19 cellular contexts compared by ENCODE assay signal in genomic region chr11:94305146-94305545, GRCh38. TPM values are rescaled to one million over a fixed set of nuclear protein-coding genes. Genes with fewer than 3 reads are reported as not detected.
DNase-seq lines count a peak whose midpoint lies in the region; ATAC-seq and TF ChIP-seq lines count a peak whose summit lies in the region.
"Had no signal": no experiment of that assay in that cellular context is flagged by ENCODE, and none has a peak within 500 bp of the region (broad histone marks: within the 10 kb centered on the region; RNA-seq: fewer than 3 reads in every experiment).

No MANE protein-coding gene starts in this region.

- DNase-seq in GM04503 (ENCODE audit: low read depth) (peak; percentile 9), PC-3 (peak; percentile 40), fibroblast of mammary gland (ENCODE audit: low read depth) (peak; percentile 37), trophoblast cell (peak; percentile 45 to 52), cerebellar nuclear complex (lab: John Stamatoyannopoulos, UW) (no peak), NCI-H1092 (lab: John Stamatoyannopoulos, UW) (no peak)
- DNase-seq: activated CD8-positive, alpha-beta T cell treated with anti-CD3 and anti-CD28 coated beads for 36 hours; activated naive CD8-positive, alpha-beta T cell treated with anti-CD3 and anti-CD28 coated beads, Interleukin-2, amount 50 U/mL, for 24 hours; retina; stimulated activated CD4-positive, alpha-beta T cell treated with anti-CD3 and anti-CD28 coated beads, Interleukin-2, amount 100 ng/mL, for 24 hours; stimulated activated CD8-positive, alpha-beta memory T cell treated with anti-CD3 and anti-CD28 coated beads, Interleukin-4, amount 100 ng/mL, for 48 hours had no signal

- H4K8ac ChIP-seq in trophoblast cell (ENCODE audit: low read depth, low read length), result no peak overlapping the region

- no peaks in the 10 kb centered on the region for H3K79me1 ChIP-seq in trophoblast cell (ENCODE audit: low read length)

- H4K12ac ChIP-seq in trophoblast cell (ENCODE audit: low read depth, low read length), result no peak overlapping the region

- no peak overlapping the region for H2BK12ac ChIP-seq in trophoblast cell (ENCODE audit: low read length)

- H2AK5ac ChIP-seq in trophoblast cell (ENCODE audit: low read length), result no peak overlapping the region

- POLR2A ChIA-PET in PC-3 (lab: Charles Lee; ENCODE audit: unreplicated experiment), result no interaction called here

- H4K91ac ChIP-seq in trophoblast cell (ENCODE audit: low read depth, low read length), result peak overlapping the region; percentile 41

- H3K9ac ChIP-seq in PC-3 (ENCODE audit: low read length), result no peak overlapping the region
- H3K9ac ChIP-seq in trophoblast cell (ENCODE audit: low read length), result no peak overlapping the region
- H3K9ac ChIP-seq: BLaER1 had no signal

- no CpG with 5 or more reads among the region's 1 CpG for WGBS in trophoblast cell (ENCODE audit: extremely low coverage, insufficient coverage, insufficient read length)

- no peak overlapping the region for H3K27ac ChIP-seq in PC-3 (ENCODE audit: low read length)
- no peak overlapping the region for H3K27ac ChIP-seq in trophoblast cell (ENCODE audit: low read depth, low read length)
- H3K27ac ChIP-seq: BLaER1, SK-N-MC had no signal

- ATAC-seq in PC-3 (peak; percentile 35; the same call in 1 of the 2 replicates), HG03342 (IDR thresholded peaks at IDR 0.05; ENCODE audit: unreplicated experiment) (no peak), HG03196 (IDR thresholded peaks at IDR 0.05; ENCODE audit: unreplicated experiment) (no peak)
- ATAC-seq: activated CD8-positive, alpha-beta T cell treated with anti-CD3 and anti-CD28 coated beads for 36 hours; activated naive CD8-positive, alpha-beta T cell treated with anti-CD3 and anti-CD28 coated beads, Interleukin-2, amount 50 U/mL, for 24 hours had no signal

- no peak overlapping the region for H3K14ac ChIP-seq in trophoblast cell (ENCODE audit: low read length)

- H2BK120ac ChIP-seq in trophoblast cell (ENCODE audit: insufficient read depth, low read length, poor library complexity), result no peak overlapping the region

- no peak overlapping the region for H3K4ac ChIP-seq in trophoblast cell (ENCODE audit: low read depth, low read length)

- H3K36me3 ChIP-seq in PC-3 (ENCODE audit: low read depth, low read length) (no peaks in the 10 kb centered on the region), trophoblast cell (ENCODE audit: control insufficient read depth in 1 of 2, insufficient read depth in 2 of 2, low read length in 2 of 2) (no peaks in the 10 kb centered on the region)
- H3K36me3 ChIP-seq: BLaER1 had no signal

- no peaks in the 10 kb centered on the region for H3K9me2 ChIP-seq in PC-3 (replicated peaks; ENCODE audit: low read length)

- H3K4me3 ChIP-seq in PC-3 (ENCODE audit: low read length) (no peak overlapping the region), fibroblast of mammary gland (ENCODE audit: control insufficient read depth, low read depth, low read length) (no peak overlapping the region), trophoblast cell (ENCODE audit: low read depth, low read length) (no peak overlapping the region)
- H3K4me3 ChIP-seq: BLaER1, SK-N-MC had no signal

- no peaks in the 10 kb centered on the region for H3F3A ChIP-seq in PC-3 (ENCODE audit: low read length, unreplicated experiment)

- H4K20me1 ChIP-seq in PC-3 (ENCODE audit: low read length), result no peaks in the 10 kb centered on the region
- H4K20me1 ChIP-seq: BLaER1 had no signal

- H3K9me3 ChIP-seq in PC-3 (ENCODE audit: low read length) (no peaks in the 10 kb centered on the region), trophoblast cell (ENCODE audit: insufficient read depth, low read depth, low read length) (peaks cover 3% of the 10 kb centered on the region)
- H3K9me3 ChIP-seq: BLaER1 had no signal

- peaks cover 16% of the 10 kb centered on the region; the same call in 1 of the 2 replicates for H3K27me3 ChIP-seq in PC-3 (ENCODE audit: low read length)
- H3K27me3 ChIP-seq in trophoblast cell (ENCODE audit: insufficient read depth, low read length), result no peaks in the 10 kb centered on the region
- H3K27me3 ChIP-seq: BLaER1 had no signal

- no peak for TF ChIP-seq CTCF in PC-3 (conservative IDR thresholded peaks at IDR 0.05; ENCODE audit: low read depth, low read length)
- no peak for TF ChIP-seq CTCF in fibroblast of mammary gland (conservative IDR thresholded peaks at IDR 0.05; ENCODE audit: control insufficient read depth, insufficient read depth, low read depth, low read length)

- H3K79me2 ChIP-seq in PC-3 (ENCODE audit: low read length), result no peaks in the 10 kb centered on the region
- H3K79me2 ChIP-seq in trophoblast cell (ENCODE audit: control insufficient read depth, insufficient read depth, low read length, poor library complexity), result no peaks in the 10 kb centered on the region

- H3K4me2 ChIP-seq in PC-3 (ENCODE audit: low read length), result no peak overlapping the region
- H3K4me2 ChIP-seq in trophoblast cell (ENCODE audit: low read length), result no peak overlapping the region
- H3K4me2 ChIP-seq: BLaER1 had no signal

- no TSS peak for BruUV-seq in PC-3 (replicated peaks; lab: Mats Ljungman, UMichigan)

- H3K18ac ChIP-seq in trophoblast cell (ENCODE audit: low read length), result no peak overlapping the region

- H3K4me1 ChIP-seq in PC-3 (ENCODE audit: insufficient read depth, low read length), result peaks cover 19% of the 10 kb centered on the region
- H3K4me1 ChIP-seq in trophoblast cell (ENCODE audit: control insufficient read depth in 1 of 2, insufficient read depth in 2 of 2, low read length in 2 of 2), result no peaks in the 10 kb centered on the region
- H3K4me1 ChIP-seq: BLaER1 had no signal

- no peak overlapping the region for H3K23ac ChIP-seq in trophoblast cell (ENCODE audit: low read length)

- H2AFZ ChIP-seq in PC-3 (ENCODE audit: low read length), result no peak overlapping the region
- no peak overlapping the region for H2AFZ ChIP-seq in trophoblast cell (ENCODE audit: insufficient read depth, low read length, poor library complexity)

- CTCF ChIA-PET in PC-3 (lab: Charles Lee), result no interaction called here

- H2BK5ac ChIP-seq in trophoblast cell (ENCODE audit: low read depth, low read length, poor library complexity), result no peak overlapping the region

- intact Hi-C loops in PC-3 (cut with micrococcal nuclease), result no loop called here

RNA-seq across cellular contexts. Expression of gene IZUMO1R, which starts 0.8 kb away (rescaled TPM):
- not detected in 2 replicates for total RNA-seq in PC-3 (2014; rRNA removed)
- not detected in 2 replicates for polyA plus RNA-seq in trophoblast cell (2013)
- total RNA-seq: activated CD8-positive, alpha-beta T cell treated with anti-CD3 and anti-CD28 coated beads for 36 hours; H4; lung microvascular endothelial cell; neural crest cell had no signal
- polyA plus RNA-seq: IgD-negative memory B cell had no signal

Comparison
In these comparisons a context has a peak if more than half of its experiments do, and no peak if none do; other contexts are left out.
1. DNase-seq: peak in GM04503 (single experiment), PC-3 (single experiment), fibroblast of mammary gland (single experiment) and trophoblast cell (2 of 2); none in cerebellar nuclear complex (0 of 2) and NCI-H1092 (single experiment).